15 cellular contexts compared by ENCODE assay signal in genomic region chr1:156765664-156766063, GRCh38. TPM values are rescaled to one million over a fixed set of nuclear protein-coding genes. Genes with fewer than 3 reads are reported as not detected.
DNase-seq lines count a peak whose midpoint lies in the region; ATAC-seq, FAIRE-seq and TF ChIP-seq lines count a peak whose summit lies in the region.
"Had no signal": no experiment of that assay in that cellular context is flagged by ENCODE, and none has a peak within 500 bp of the region (broad histone marks: within the 10 kb centered on the region; RNA-seq: fewer than 3 reads in every experiment).

No MANE protein-coding gene starts in this region.

- H3K4me1 ChIP-seq in left ventricle myocardium inferior (peaks cover 43% of the 10 kb centered on the region), HepG2 (ENCODE audit: insufficient read depth, low read length) (peaks cover 33% of the 10 kb centered on the region)

- intact Hi-C loops in left ventricle myocardium inferior (cut with micrococcal nuclease) (no loop called here), left ventricle myocardium superior (cut with micrococcal nuclease) (loop anchor here (5.0 kb wide), 1 partner anchor 38 kb away; the partner anchor contains the start of genes ISG20L2 and METTL25B), HepG2 (cut with micrococcal nuclease; ENCODE audit: unreplicated experiment) (no loop called here)

- no TSS peak for BruUV-seq in HepG2 (replicated peaks; lab: Mats Ljungman, UMichigan)

- POLR2A ChIA-PET in HepG2 (lab: Yijun Ruan, JAX): interaction anchor here (1.3 to 6.5 kb wide), 5 partner anchors 9 to 308 kb away, joined by 3 to 125 read pairs (median 66); partner anchors contain the start of genes HDGF, ISG20L2, METTL25B and MRPL24

- no peaks in the 10 kb centered on the region for H3K27me3 ChIP-seq in left ventricle myocardium inferior (ENCODE audit: low read depth)
- H3K27me3 ChIP-seq in HepG2 (ENCODE audit: control insufficient read depth in 1 of 2, insufficient read depth in 2 of 2, low read length in 2 of 2): no peaks in the 10 kb centered on the region; a peak in 1 of 5 replicates
- H3K27me3 ChIP-seq: gastroesophageal sphincter had no signal

- H3K9ac ChIP-seq in HepG2 (ENCODE audit: insufficient read depth, low read depth, low read length): peak overlapping the region; percentile 82

- no peak overlapping the region for H2AFZ ChIP-seq in HepG2 (ENCODE audit: low read length)

- peak overlapping the region; percentile 83 for H3K4me2 ChIP-seq in HepG2 (ENCODE audit: low read depth, low read length)

- FAIRE-seq in HepG2 (lab: Jason Lieb, UNC): no peak

- in situ Hi-C loops in HepG2 (cut with HindIII; ENCODE audit: extremely low pct_ligation_motif_present, low pct_unique_long_range_greater_than_20kb): loop anchor here (5.0 kb wide), 1 partner anchor 38 kb away; the partner anchor contains the start of genes ISG20L2 and METTL25B

- TF ChIP-seq POLR2A in HepG2 (IDR thresholded peaks at IDR 0.05; ENCODE audit: insufficient read depth in 1 of 2, low read depth in 2 of 2, low read length in 2 of 2): no peak

- ATAC-seq in left ventricle myocardium superior (no peak), HepG2 (no peak), HG02610 (IDR thresholded peaks at IDR 0.05; ENCODE audit: unreplicated experiment) (no peak)
- ATAC-seq: gastroesophageal sphincter had no signal

- TF ChIP-seq EP300 in HepG2 (IDR thresholded peaks at IDR 0.05; ENCODE audit: low read depth in 2 of 2, low read length in 2 of 2) (no peak), HepG2 (CRISPR knock-in tag; IDR thresholded peaks at IDR 0.05; ENCODE audit: borderline replicate concordance) (no peak)

- peaks cover 8% of the 10 kb centered on the region for H3K36me3 ChIP-seq in left ventricle myocardium inferior
- peaks cover 3 to 8% of the 10 kb centered on the region in 2 experiments; a peak in 1 of 5 replicates for H3K36me3 ChIP-seq in HepG2 (replicated peaks in 1 of 2; ENCODE audit: control insufficient read depth in 1 of 2, insufficient read depth in 2 of 2, low read length in 2 of 2)

- peaks cover 37% of the 10 kb centered on the region for H3K79me2 ChIP-seq in HepG2 (ENCODE audit: insufficient read depth, low read length)

- no peaks in the 10 kb centered on the region for H3K9me3 ChIP-seq in left ventricle myocardium inferior (replicated peaks)
- no peaks in the 10 kb centered on the region for H3K9me3 ChIP-seq in HepG2 (ENCODE audit: low read length)
- H3K9me3 ChIP-seq: gastroesophageal sphincter had no signal

- peak overlapping the region; percentile 88 for H3K27ac ChIP-seq in left ventricle myocardium inferior (replicated peaks)
- H3K27ac ChIP-seq in HepG2 (ENCODE audit: extremely low read length, insufficient read depth, low read length): no peak overlapping the region

- 89% methylated on average over 5 of the region's 5 CpGs for WGBS in HepG2 (ENCODE audit: low lambda C conversion rate)

- DNase-seq in left ventricle myocardium inferior (no peak), left ventricle myocardium superior (no peak), SIG-M5 treated with dmso at 0.1 percent for 504 hours (lab: John Stamatoyannopoulos, UW; ENCODE audit: unreplicated experiment) (peak; percentile 89), HepG2 (ENCODE audit: low spot score) (no peak), LoVo (ENCODE audit: low spot score) (no peak), SHP77 (lab: John Stamatoyannopoulos, UW) (no peak), OCI-M2 (lab: John Stamatoyannopoulos, UW; ENCODE audit: unreplicated experiment) (no peak)
- DNase-seq: activated gamma-delta T cell, AML-193, cerebellar nuclear complex, GF-D8, Kasumi-1, NCI-H345 had no signal

- H3K4me3 ChIP-seq in left ventricle myocardium inferior: peak overlapping the region; percentile 97
- peak overlapping the region; percentile 71 to 85 (median 77); a peak in 4 of 6 replicates for H3K4me3 ChIP-seq in HepG2 (replicated peaks in 1 of 3; ENCODE audit: insufficient read depth in 1 of 3, low read depth in 2 of 3, low read length in 3 of 3)

- CTCF ChIA-PET in HepG2 (lab: Yijun Ruan, JAX; ENCODE audit: low intra/inter-chr PET ratio, low total read pairs): no interaction called here

- H4K20me1 ChIP-seq in HepG2 (ENCODE audit: insufficient read depth, low read length): peaks cover 5% of the 10 kb centered on the region; the same call in 1 of the 2 replicates

- TF ChIP-seq CTCF in left ventricle myocardium inferior (IDR thresholded peaks at IDR 0.05; ENCODE audit: borderline replicate concordance): no peak
- no peak for TF ChIP-seq CTCF in HepG2 (CRISPR knock-in tag; IDR thresholded peaks at IDR 0.05)

- TF ChIP-seq RAD21 in HepG2 (CRISPR knock-in tag; IDR thresholded peaks at IDR 0.05): no peak

RNA-seq across cellular contexts. Expression of gene PRCC, which starts 1.7 kb away (rescaled TPM):
- total RNA-seq in left ventricle myocardium inferior (36.3 TPM), left ventricle myocardium superior (41.3 TPM), HepG2 (2016; rRNA removed; fragmentation: Illumina TruSeq; extraction: Trizol) (24.2 and 26.8 TPM in 2 replicates)
- 6.3 and 7.3 TPM in 2 replicates for total RNA-seq in HepG2 (2016; cell fraction: cytosol; rRNA removed; fragmentation: Illumina TruSeq; extraction: Trizol; ENCODE audit: low read depth)
- 24.6 and 27.1 TPM in 2 replicates for total RNA-seq in HepG2 (2016; cell fraction: insoluble cytoplasmic fraction; rRNA removed; fragmentation: Illumina TruSeq; extraction: Trizol)
- 22.6 and 26.4 TPM in 2 replicates for total RNA-seq in HepG2 (2016; cell fraction: membrane; rRNA removed; fragmentation: Illumina TruSeq; extraction: Trizol)
- 22.4 and 23.7 TPM in 2 replicates for total RNA-seq in HepG2 (2016; cell fraction: nucleus; rRNA removed; fragmentation: Illumina TruSeq; extraction: Trizol)
- polyA plus RNA-seq in HepG2 (2011; rRNA removed): 40.5 and 46.3 TPM in 2 replicates
- 40.1 and 44.6 TPM in 2 replicates for polyA plus RNA-seq in HepG2 (2011; cell fraction: cytosol; rRNA removed)
- polyA plus RNA-seq in HepG2 (2011; cell fraction: nucleus; rRNA removed): 26.1 and 27.1 TPM in 2 replicates
- 30.8 and 33.7 TPM in 2 replicates for polyA plus RNA-seq in HepG2 (2012)
- polyA plus RNA-seq in HepG2 (2016; cell fraction: cytosol; fragmentation: Illumina TruSeq; extraction: Trizol; ENCODE audit: low read depth): 8.0 and 9.1 TPM in 2 replicates
- 48.3 and 56.0 TPM in 2 replicates for polyA plus RNA-seq in HepG2 (2016; cell fraction: insoluble cytoplasmic fraction; fragmentation: Illumina TruSeq; extraction: Trizol; ENCODE audit: low read depth)
- polyA plus RNA-seq in HepG2 (2016; cell fraction: membrane; fragmentation: Illumina TruSeq; extraction: Trizol; ENCODE audit: low read depth): 22.7 and 25.6 TPM in 2 replicates
- 56.0 and 57.2 TPM in 2 replicates for polyA plus RNA-seq in HepG2 (2016; cell fraction: nucleus; fragmentation: Illumina TruSeq; extraction: Trizol; ENCODE audit: insufficient read depth, low read depth)
- 57.9 and 206 TPM in 2 replicates for polyA minus RNA-seq in HepG2 (2011; rRNA and poly(A)+ RNA removed; ENCODE audit: low replicate concordance)
- polyA minus RNA-seq in HepG2 (2011; cell fraction: cytosol; rRNA and poly(A)+ RNA removed): 24.3 and 33.6 TPM in 2 replicates
- 23.6 and 34.9 TPM in 2 replicates for polyA minus RNA-seq in HepG2 (2011; cell fraction: nucleus; rRNA and poly(A)+ RNA removed)

RNA-seq across cellular contexts. Expression of gene HDGF, which starts 14.2 kb away (rescaled TPM):
- total RNA-seq in left ventricle myocardium inferior (145 TPM), left ventricle myocardium superior (185 TPM), HepG2 (2016; rRNA removed; fragmentation: Illumina TruSeq; extraction: Trizol) (183 and 196 TPM in 2 replicates)
- 98.2 and 98.3 TPM in 2 replicates for total RNA-seq in HepG2 (2016; cell fraction: cytosol; rRNA removed; fragmentation: Illumina TruSeq; extraction: Trizol; ENCODE audit: low read depth)
- total RNA-seq in HepG2 (2016; cell fraction: insoluble cytoplasmic fraction; rRNA removed; fragmentation: Illumina TruSeq; extraction: Trizol): 165 and 204 TPM in 2 replicates
- 258 and 266 TPM in 2 replicates for total RNA-seq in HepG2 (2016; cell fraction: membrane; rRNA removed; fragmentation: Illumina TruSeq; extraction: Trizol)
- 89.8 and 111 TPM in 2 replicates for total RNA-seq in HepG2 (2016; cell fraction: nucleus; rRNA removed; fragmentation: Illumina TruSeq; extraction: Trizol)
- polyA plus RNA-seq in HepG2 (2011; rRNA removed): 128 and 156 TPM in 2 replicates
- 115 and 119 TPM in 2 replicates for polyA plus RNA-seq in HepG2 (2011; cell fraction: cytosol; rRNA removed)
- 57.2 and 81.2 TPM in 2 replicates for polyA plus RNA-seq in HepG2 (2011; cell fraction: nucleus; rRNA removed)
- polyA plus RNA-seq in HepG2 (2012): 124 and 162 TPM in 2 replicates
- 177 and 192 TPM in 2 replicates for polyA plus RNA-seq in HepG2 (2016; cell fraction: cytosol; fragmentation: Illumina TruSeq; extraction: Trizol; ENCODE audit: low read depth)
- 263 and 292 TPM in 2 replicates for polyA plus RNA-seq in HepG2 (2016; cell fraction: insoluble cytoplasmic fraction; fragmentation: Illumina TruSeq; extraction: Trizol; ENCODE audit: low read depth)
- polyA plus RNA-seq in HepG2 (2016; cell fraction: membrane; fragmentation: Illumina TruSeq; extraction: Trizol; ENCODE audit: low read depth): 342 and 343 TPM in 2 replicates
- polyA plus RNA-seq in HepG2 (2016; cell fraction: nucleus; fragmentation: Illumina TruSeq; extraction: Trizol; ENCODE audit: insufficient read depth, low read depth): 211 and 230 TPM in 2 replicates
- polyA minus RNA-seq in HepG2 (2011; rRNA and poly(A)+ RNA removed; ENCODE audit: low replicate concordance): 134 and 389 TPM in 2 replicates
- 64.6 and 71.8 TPM in 2 replicates for polyA minus RNA-seq in HepG2 (2011; cell fraction: cytosol; rRNA and poly(A)+ RNA removed)
- 30.8 and 31.2 TPM in 2 replicates for polyA minus RNA-seq in HepG2 (2011; cell fraction: nucleus; rRNA and poly(A)+ RNA removed)

RNA-seq across cellular contexts. Expression of gene MRPL24, which starts 24.8 kb away (rescaled TPM):
- total RNA-seq in left ventricle myocardium inferior: 92.1 TPM
- total RNA-seq in left ventricle myocardium superior: 96.1 TPM
- total RNA-seq in HepG2 (2016; rRNA removed; fragmentation: Illumina TruSeq; extraction: Trizol): 42.9 and 45.7 TPM in 2 replicates
- 18.3 and 22.1 TPM in 2 replicates for total RNA-seq in HepG2 (2016; cell fraction: cytosol; rRNA removed; fragmentation: Illumina TruSeq; extraction: Trizol; ENCODE audit: low read depth)
- 43.5 and 49.0 TPM in 2 replicates for total RNA-seq in HepG2 (2016; cell fraction: insoluble cytoplasmic fraction; rRNA removed; fragmentation: Illumina TruSeq; extraction: Trizol)
- total RNA-seq in HepG2 (2016; cell fraction: membrane; rRNA removed; fragmentation: Illumina TruSeq; extraction: Trizol): 21.2 and 21.3 TPM in 2 replicates
- total RNA-seq in HepG2 (2016; cell fraction: nucleus; rRNA removed; fragmentation: Illumina TruSeq; extraction: Trizol): 13.5 and 22.5 TPM in 2 replicates
- polyA plus RNA-seq in HepG2 (2011; rRNA removed): 37.7 and 38.1 TPM in 2 replicates
- 28.3 and 29.4 TPM in 2 replicates for polyA plus RNA-seq in HepG2 (2011; cell fraction: cytosol; rRNA removed)
- polyA plus RNA-seq in HepG2 (2011; cell fraction: nucleus; rRNA removed): 15.0 and 17.2 TPM in 2 replicates
- polyA plus RNA-seq in HepG2 (2012): 29.0 TPM in 2 replicates
- polyA plus RNA-seq in HepG2 (2016; cell fraction: cytosol; fragmentation: Illumina TruSeq; extraction: Trizol; ENCODE audit: low read depth): 21.1 and 21.8 TPM in 2 replicates
- 58.3 and 58.4 TPM in 2 replicates for polyA plus RNA-seq in HepG2 (2016; cell fraction: insoluble cytoplasmic fraction; fragmentation: Illumina TruSeq; extraction: Trizol; ENCODE audit: low read depth)
- 18.3 and 20.0 TPM in 2 replicates for polyA plus RNA-seq in HepG2 (2016; cell fraction: membrane; fragmentation: Illumina TruSeq; extraction: Trizol; ENCODE audit: low read depth)
- 39.4 and 46.6 TPM in 2 replicates for polyA plus RNA-seq in HepG2 (2016; cell fraction: nucleus; fragmentation: Illumina TruSeq; extraction: Trizol; ENCODE audit: insufficient read depth, low read depth)
- 13.2 and 67.4 TPM in 2 replicates for polyA minus RNA-seq in HepG2 (2011; rRNA and poly(A)+ RNA removed; ENCODE audit: low replicate concordance)
- polyA minus RNA-seq in HepG2 (2011; cell fraction: cytosol; rRNA and poly(A)+ RNA removed): 8.8 and 9.7 TPM in 2 replicates
- 5.7 and 8.6 TPM in 2 replicates for polyA minus RNA-seq in HepG2 (2011; cell fraction: nucleus; rRNA and poly(A)+ RNA removed)

RNA-seq across cellular contexts. Expression of gene ISG20L2, which starts 37.1 kb away (rescaled TPM):
- total RNA-seq in left ventricle myocardium inferior (11.5 TPM), left ventricle myocardium superior (12.0 TPM), HepG2 (2016; rRNA removed; fragmentation: Illumina TruSeq; extraction: Trizol) (17.8 and 19.8 TPM in 2 replicates)
- total RNA-seq in HepG2 (2016; cell fraction: cytosol; rRNA removed; fragmentation: Illumina TruSeq; extraction: Trizol; ENCODE audit: low read depth): 4.3 and 4.7 TPM in 2 replicates
- total RNA-seq in HepG2 (2016; cell fraction: insoluble cytoplasmic fraction; rRNA removed; fragmentation: Illumina TruSeq; extraction: Trizol): 17.0 and 17.7 TPM in 2 replicates
- 13.2 and 14.0 TPM in 2 replicates for total RNA-seq in HepG2 (2016; cell fraction: membrane; rRNA removed; fragmentation: Illumina TruSeq; extraction: Trizol)
- total RNA-seq in HepG2 (2016; cell fraction: nucleus; rRNA removed; fragmentation: Illumina TruSeq; extraction: Trizol): 9.6 and 14.9 TPM in 2 replicates
- polyA plus RNA-seq in HepG2 (2011; rRNA removed): 21.3 and 22.8 TPM in 2 replicates
- 14.8 and 16.6 TPM in 2 replicates for polyA plus RNA-seq in HepG2 (2011; cell fraction: cytosol; rRNA removed)
- polyA plus RNA-seq in HepG2 (2011; cell fraction: nucleus; rRNA removed): 7.5 and 8.0 TPM in 2 replicates
- polyA plus RNA-seq in HepG2 (2012): 13.2 and 14.7 TPM in 2 replicates
- polyA plus RNA-seq in HepG2 (2016; cell fraction: cytosol; fragmentation: Illumina TruSeq; extraction: Trizol; ENCODE audit: low read depth): 4.2 and 5.1 TPM in 2 replicates
- polyA plus RNA-seq in HepG2 (2016; cell fraction: insoluble cytoplasmic fraction; fragmentation: Illumina TruSeq; extraction: Trizol; ENCODE audit: low read depth): 31.5 and 36.7 TPM in 2 replicates
- 12.8 and 15.4 TPM in 2 replicates for polyA plus RNA-seq in HepG2 (2016; cell fraction: membrane; fragmentation: Illumina TruSeq; extraction: Trizol; ENCODE audit: low read depth)
- polyA plus RNA-seq in HepG2 (2016; cell fraction: nucleus; fragmentation: Illumina TruSeq; extraction: Trizol; ENCODE audit: insufficient read depth, low read depth): 21.4 and 24.7 TPM in 2 replicates
- polyA minus RNA-seq in HepG2 (2011; rRNA and poly(A)+ RNA removed; ENCODE audit: low replicate concordance): 27.7 and 116 TPM in 2 replicates
- polyA minus RNA-seq in HepG2 (2011; cell fraction: cytosol; rRNA and poly(A)+ RNA removed): 9.0 and 13.8 TPM in 2 replicates
- polyA minus RNA-seq in HepG2 (2011; cell fraction: nucleus; rRNA and poly(A)+ RNA removed): 11.8 and 21.6 TPM in 2 replicates

RNA-seq across cellular contexts. Expression of gene METTL25B, which starts 37.4 kb away (rescaled TPM):
- total RNA-seq in left ventricle myocardium inferior (18.1 TPM), left ventricle myocardium superior (14.7 TPM), HepG2 (2016; rRNA removed; fragmentation: Illumina TruSeq; extraction: Trizol) (8.1 and 11.9 TPM in 2 replicates)
- 4.8 and 7.1 TPM in 2 replicates for total RNA-seq in HepG2 (2016; cell fraction: cytosol; rRNA removed; fragmentation: Illumina TruSeq; extraction: Trizol; ENCODE audit: low read depth)
- 8.7 and 14.6 TPM in 2 replicates for total RNA-seq in HepG2 (2016; cell fraction: insoluble cytoplasmic fraction; rRNA removed; fragmentation: Illumina TruSeq; extraction: Trizol)
- total RNA-seq in HepG2 (2016; cell fraction: membrane; rRNA removed; fragmentation: Illumina TruSeq; extraction: Trizol): 7.4 and 7.9 TPM in 2 replicates
- 8.7 and 16.4 TPM in 2 replicates for total RNA-seq in HepG2 (2016; cell fraction: nucleus; rRNA removed; fragmentation: Illumina TruSeq; extraction: Trizol)
- polyA plus RNA-seq in HepG2 (2011; rRNA removed): 24.0 and 26.3 TPM in 2 replicates
- 15.1 and 18.0 TPM in 2 replicates for polyA plus RNA-seq in HepG2 (2011; cell fraction: cytosol; rRNA removed)
- polyA plus RNA-seq in HepG2 (2011; cell fraction: nucleus; rRNA removed): 45.6 and 53.5 TPM in 2 replicates
- 18.4 and 20.2 TPM in 2 replicates for polyA plus RNA-seq in HepG2 (2012)
- polyA plus RNA-seq in HepG2 (2016; cell fraction: cytosol; fragmentation: Illumina TruSeq; extraction: Trizol; ENCODE audit: low read depth): 4.1 and 5.6 TPM in 2 replicates
- polyA plus RNA-seq in HepG2 (2016; cell fraction: insoluble cytoplasmic fraction; fragmentation: Illumina TruSeq; extraction: Trizol; ENCODE audit: low read depth): 7.1 and 9.1 TPM in 2 replicates
- polyA plus RNA-seq in HepG2 (2016; cell fraction: membrane; fragmentation: Illumina TruSeq; extraction: Trizol; ENCODE audit: low read depth): 6.4 and 8.1 TPM in 2 replicates
- 35.7 and 36.8 TPM in 2 replicates for polyA plus RNA-seq in HepG2 (2016; cell fraction: nucleus; fragmentation: Illumina TruSeq; extraction: Trizol; ENCODE audit: insufficient read depth, low read depth)
- polyA minus RNA-seq in HepG2 (2011; rRNA and poly(A)+ RNA removed; ENCODE audit: low replicate concordance): 28.4 and 53.9 TPM in 2 replicates
- polyA minus RNA-seq in HepG2 (2011; cell fraction: cytosol; rRNA and poly(A)+ RNA removed): 9.3 and 11.1 TPM in 2 replicates
- polyA minus RNA-seq in HepG2 (2011; cell fraction: nucleus; rRNA and poly(A)+ RNA removed): 16.1 and 19.6 TPM in 2 replicates
